16 cellular contexts compared by ENCODE assay signal in the genomic region with DNA sequence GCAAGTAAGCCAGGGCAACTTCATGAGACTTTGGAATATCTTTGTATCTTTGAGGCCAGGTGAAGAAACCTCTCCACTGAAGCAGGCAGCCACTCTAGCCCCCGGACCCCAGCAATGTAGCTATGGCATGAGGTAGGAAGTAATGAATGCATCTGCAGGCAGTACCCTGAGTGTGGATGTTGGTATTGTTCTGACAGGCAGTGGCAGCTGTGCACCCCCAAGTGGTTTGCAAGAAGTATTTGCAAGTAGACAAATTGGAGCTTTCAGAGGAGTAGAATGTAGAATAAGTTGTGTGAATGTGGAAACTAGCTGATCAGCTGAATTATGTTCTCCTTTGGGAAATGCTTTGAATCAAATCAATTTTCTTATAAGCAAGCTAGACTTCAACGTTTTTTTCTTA.
DNase-seq lines count a peak whose midpoint lies in the region; ATAC-seq and TF ChIP-seq lines count a peak whose summit lies in the region.
"Had no signal": no experiment of that assay in that cellular context is flagged by ENCODE, and none has a peak within 500 bp of the region (broad histone marks: within the 10 kb centered on the region; RNA-seq: fewer than 3 reads in every experiment).

No MANE protein-coding gene starts in this region.

- no peak overlapping the region for H2BK15ac ChIP-seq in neuronal stem cell (ENCODE audit: low read length)

- peak; percentile 48 for ATAC-seq in Right ventricle myocardium superior (ENCODE audit: poor library complexity)
- ATAC-seq: activated CD4-positive, CD25-positive, alpha-beta regulatory T cell treated with anti-CD3 and anti-CD28 coated beads, Interleukin-2, amount 50 U/mL, for 24 hours had no signal

- no peak overlapping the region for H3K9ac ChIP-seq in neuronal stem cell (ENCODE audit: low read depth, low read length, poor library complexity)

- no peak overlapping the region for H2BK12ac ChIP-seq in neuronal stem cell (ENCODE audit: low read length)

- H3K36me3 Mint-ChIP-seq in endothelial cell (ENCODE audit: low read depth, unreplicated experiment): no peaks in the 10 kb centered on the region

- no peaks in the 10 kb centered on the region for H3K4me1 Mint-ChIP-seq in endothelial cell (ENCODE audit: unreplicated experiment)

- no peak overlapping the region for H3K14ac ChIP-seq in neuronal stem cell (ENCODE audit: low read length)

- no peaks in the 10 kb centered on the region for H3K27me3 Mint-ChIP-seq in endothelial cell (ENCODE audit: unreplicated experiment)
- H3K27me3 Mint-ChIP-seq: dendritic cell treated with granulocyte-macrophage colony-stimulating factor and Interleukin-4, amounts not matched to agents 40 ng/mL and 50 ng/mL, for 4 days had no signal

- H4K91ac ChIP-seq in neuronal stem cell (ENCODE audit: low read depth, low read length, poor library complexity): no peak overlapping the region

- no peak overlapping the region for H2AK5ac ChIP-seq in neuronal stem cell (ENCODE audit: low read depth, low read length)

- H3K4me3 Mint-ChIP-seq in endothelial cell (ENCODE audit: unreplicated experiment): no peak overlapping the region
- H3K4me3 Mint-ChIP-seq: dendritic cell treated with granulocyte-macrophage colony-stimulating factor and Interleukin-4, amounts not matched to agents 40 ng/mL and 50 ng/mL, for 4 days had no signal

- WGBS in neuronal stem cell (ENCODE audit: extremely low coverage in 2 of 2, insufficient read length in 2 of 2, insufficient replicate concordance in 1 of 2), 2 donors: no CpG with 5 or more reads among the region's 2 CpGs

- H3K9me3 Mint-ChIP-seq in endothelial cell (ENCODE audit: unreplicated experiment): no peaks in the 10 kb centered on the region

- H2BK120ac ChIP-seq in neuronal stem cell (ENCODE audit: low read depth, low read length): no peak overlapping the region

- TF ChIP-seq CTCF in endothelial cell (IDR thresholded peaks at IDR 0.05; ENCODE audit: unreplicated experiment): no peak

- intact Hi-C loops in Right ventricle myocardium superior (cut with DNase I) (loop anchor here (10.0 kb wide), 1 partner anchor 339 kb away; no protein-coding TSS in a partner anchor), cardiac septum (cut with DNase I) (no loop called here)

- no peak overlapping the region for H3K18ac ChIP-seq in neuronal stem cell (ENCODE audit: low read length)

- no peak overlapping the region for H3K27ac ChIP-seq in neuronal stem cell (replicated peaks; ENCODE audit: low read length)
- H3K27ac ChIP-seq: neutrophil, thyroid gland had no signal

- DNase-seq in Right ventricle myocardium superior (no peak), cardiac septum (ENCODE audit: low spot score) (no peak), OCI-M1 (lab: John Stamatoyannopoulos, UW) (peak; percentile 12), endothelial cell (ENCODE audit: low spot score) (peak; percentile 9), neuronal stem cell (ENCODE audit: low spot score) (peak; percentile 8), CD1c-positive myeloid dendritic cell (ENCODE audit: extremely low spot score) (no peak), NCI-H2227 (lab: John Stamatoyannopoulos, UW; ENCODE audit: unreplicated experiment) (no peak), activated gamma-delta T cell treated with Interleukin-2 at 50 U/mL for 16 hours (no peak)
- DNase-seq: activated naive CD4-positive, alpha-beta T cell; DMS79; NCI-H446; stimulated activated CD4-positive, alpha-beta T cell treated with anti-CD3 and anti-CD28 coated beads, Interleukin-4, amount 100 ng/mL, for 4 hours; thyroid gland had no signal

- no peak overlapping the region for H2AFZ ChIP-seq in neuronal stem cell (ENCODE audit: low read length)

- H3K36me3 ChIP-seq in neuronal stem cell (replicated peaks in 1 of 2; ENCODE audit: control insufficient read depth in 2 of 2, insufficient read depth in 2 of 2, low read length in 2 of 2): no peaks in the 10 kb centered on the region
- H3K36me3 ChIP-seq: neutrophil, thyroid gland had no signal

- H3K4ac ChIP-seq in neuronal stem cell (ENCODE audit: low read length): no peak overlapping the region

- no peaks in the 10 kb centered on the region for H3K4me1 ChIP-seq in neuronal stem cell (ENCODE audit: control insufficient read depth in 2 of 2, insufficient read depth in 1 of 2, low read depth in 1 of 2, low read length in 2 of 2)
- H3K4me1 ChIP-seq: thyroid gland had no signal

- H3K4me3 ChIP-seq in neuronal stem cell (ENCODE audit: low read length in 2 of 2): no peak overlapping the region
- H3K4me3 ChIP-seq: thyroid gland had no signal

- no peak overlapping the region for H4K8ac ChIP-seq in neuronal stem cell (ENCODE audit: low read depth, low read length)

- no peak overlapping the region for H3K27ac Mint-ChIP-seq in endothelial cell (ENCODE audit: unreplicated experiment)
- H3K27ac Mint-ChIP-seq: dendritic cell treated with granulocyte-macrophage colony-stimulating factor and Interleukin-4, amounts not matched to agents 40 ng/mL and 50 ng/mL, for 4 days had no signal

- H3K9me3 ChIP-seq in neuronal stem cell (replicated peaks in 1 of 2; ENCODE audit: control insufficient read depth in 2 of 2, insufficient read depth in 1 of 2, low read depth in 1 of 2, low read length in 2 of 2): no peaks in the 10 kb centered on the region
- H3K9me3 ChIP-seq: neutrophil, thyroid gland had no signal

- no peak overlapping the region for H3K4me2 ChIP-seq in neuronal stem cell (ENCODE audit: insufficient read depth, low read length, poor library complexity, severe bottlenecking)

- H3K79me1 ChIP-seq in neuronal stem cell (ENCODE audit: low read depth, low read length): no peaks in the 10 kb centered on the region

- no peak overlapping the region for H3K23ac ChIP-seq in neuronal stem cell (ENCODE audit: low read depth, low read length, poor library complexity)

- peaks cover 0 to 3% (median 0%) of the 10 kb centered on the region in 3 experiments for H3K27me3 ChIP-seq in neuronal stem cell (ENCODE audit: control insufficient read depth in 3 of 3, insufficient read depth in 3 of 3, low read depth in 1 of 3, low read length in 3 of 3)
- H3K27me3 ChIP-seq: neutrophil, thyroid gland had no signal

- no peak overlapping the region for H2BK5ac ChIP-seq in neuronal stem cell (ENCODE audit: low read length)

Comparison
In these comparisons a context has a peak if more than half of its experiments do, and no peak if none do; other contexts are left out.
1. DNase-seq: peak in OCI-M1 (single experiment), endothelial cell (single experiment) and neuronal stem cell (single experiment); none in Right ventricle myocardium superior (single experiment), cardiac septum (single experiment), CD1c-positive myeloid dendritic cell (single experiment), NCI-H2227 (single experiment) and activated gamma-delta T cell treated with Interleukin-2 at 50 U/mL for 16 hours (single experiment).